Comparison of ENCODE assay signal across 2 cellular contexts in genomic region chr13:48840366-48840765, GRCh38.
TF ChIP-seq lines count a peak whose summit lies in the region.

No MANE protein-coding gene starts in this region.

TF ChIP-seq in GM23338, 12 proteins besides CTCF, POLR2A, EP300 and RAD21:
- TF ChIP-seq REST (IDR thresholded peaks at IDR 0.05; ENCODE audit: unreplicated experiment) (no peak), STAT1 (IDR thresholded peaks at IDR 0.05; ENCODE audit: unreplicated experiment) (no peak), ETS1 (IDR thresholded peaks at IDR 0.05) (no peak), EZH2 (IDR thresholded peaks at IDR 0.05; ENCODE audit: low read depth, unreplicated experiment) (no peak), POLR2AphosphoS5 (IDR thresholded peaks at IDR 0.05; ENCODE audit: low read depth) (no peak), JUNB (IDR thresholded peaks at IDR 0.05; ENCODE audit: unreplicated experiment) (no peak), ZNF331 (CRISPR knock-in tag; IDR thresholded peaks at IDR 0.05; ENCODE audit: low read depth) (no peak), NANOG (IDR thresholded peaks at IDR 0.05; ENCODE audit: borderline replicate concordance) (no peak), ZNF462 (CRISPR knock-in tag; IDR thresholded peaks at IDR 0.05) (no peak), ZNF114 (CRISPR knock-in tag; IDR thresholded peaks at IDR 0.05) (no peak), CREB1 (CRISPR knock-in tag; IDR thresholded peaks at IDR 0.05; ENCODE audit: low read depth) (no peak), EZH2phosphoT487 (IDR thresholded peaks at IDR 0.05; ENCODE audit: unreplicated experiment) (no peak)

TF ChIP-seq in IMR-90, 13 proteins besides CTCF, POLR2A, EP300 and RAD21 (continued from another document):
- no peak for TF ChIP-seq ELK1 (IDR thresholded peaks at IDR 0.05; ENCODE audit: borderline replicate concordance, low read depth, low read length)
- no peak for TF ChIP-seq MAFK (IDR thresholded peaks at IDR 0.05; ENCODE audit: low read depth, low read length)
- no peak for TF ChIP-seq NFE2L2 (IDR thresholded peaks at IDR 0.05; ENCODE audit: low read depth, low read length)
- TF ChIP-seq RCOR1 (IDR thresholded peaks at IDR 0.05; ENCODE audit: insufficient replicate concordance, low read length) = no peak
- no peak for TF ChIP-seq MXI1 (IDR thresholded peaks at IDR 0.05; ENCODE audit: borderline replicate concordance, low read depth, low read length)
- no peak for TF ChIP-seq FOS (IDR thresholded peaks at IDR 0.05; ENCODE audit: low read depth, low read length)
